Comparison of ENCODE assay signal across 1 cellular context in the genomic region with DNA sequence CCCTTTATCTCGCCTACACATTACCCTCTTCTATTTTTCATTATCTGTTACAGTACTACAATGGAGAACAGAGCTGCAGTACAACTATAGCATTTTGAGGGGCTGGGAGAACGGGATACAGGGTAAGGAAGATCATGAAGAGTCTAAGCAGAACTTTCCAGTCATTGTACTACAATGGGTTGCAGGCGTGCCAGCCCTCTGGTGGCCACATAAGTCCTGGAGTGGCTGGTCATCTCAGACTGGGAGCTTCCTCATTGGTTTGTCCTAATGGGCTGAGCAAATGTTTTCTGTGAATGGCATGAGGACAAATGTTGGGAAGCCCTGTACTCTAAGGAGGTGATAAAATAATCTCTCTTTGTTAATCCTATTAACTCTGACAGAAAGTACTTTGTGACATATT.
TF ChIP-seq lines count a peak whose summit lies in the region.

No MANE protein-coding gene starts in this region.

TF ChIP-seq in GM12878, 131 proteins besides CTCF, POLR2A, EP300 and RAD21 (continued from another document):
- TF ChIP-seq, protein P1, sequence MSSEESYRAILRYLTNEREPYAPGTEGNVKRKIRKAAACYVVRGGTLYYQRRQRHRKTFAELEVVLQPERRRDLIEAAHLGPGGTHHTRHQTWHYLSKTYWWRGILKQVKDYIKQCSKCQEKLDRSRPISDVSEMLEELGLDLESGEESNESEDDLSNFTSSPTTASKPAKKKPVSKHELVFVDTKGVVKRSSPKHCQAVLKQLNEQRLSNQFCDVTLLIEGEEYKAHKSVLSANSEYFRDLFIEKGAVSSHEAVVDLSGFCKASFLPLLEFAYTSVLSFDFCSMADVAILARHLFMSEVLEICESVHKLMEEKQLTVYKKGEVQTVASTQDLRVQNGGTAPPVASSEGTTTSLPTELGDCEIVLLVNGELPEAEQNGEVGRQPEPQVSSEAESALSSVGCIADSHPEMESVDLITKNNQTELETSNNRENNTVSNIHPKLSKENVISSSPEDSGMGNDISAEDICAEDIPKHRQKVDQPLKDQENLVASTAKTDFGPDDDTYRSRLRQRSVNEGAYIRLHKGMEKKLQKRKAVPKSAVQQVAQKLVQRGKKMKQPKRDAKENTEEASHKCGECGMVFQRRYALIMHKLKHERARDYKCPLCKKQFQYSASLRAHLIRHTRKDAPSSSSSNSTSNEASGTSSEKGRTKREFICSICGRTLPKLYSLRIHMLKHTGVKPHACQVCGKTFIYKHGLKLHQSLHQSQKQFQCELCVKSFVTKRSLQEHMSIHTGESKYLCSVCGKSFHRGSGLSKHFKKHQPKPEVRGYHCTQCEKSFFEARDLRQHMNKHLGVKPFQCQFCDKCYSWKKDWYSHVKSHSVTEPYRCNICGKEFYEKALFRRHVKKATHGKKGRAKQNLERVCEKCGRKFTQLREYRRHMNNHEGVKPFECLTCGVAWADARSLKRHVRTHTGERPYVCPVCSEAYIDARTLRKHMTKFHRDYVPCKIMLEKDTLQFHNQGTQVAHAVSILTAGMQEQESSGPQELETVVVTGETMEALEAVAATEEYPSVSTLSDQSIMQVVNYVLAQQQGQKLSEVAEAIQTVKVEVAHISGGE (CRISPR knock-in tag; IDR thresholded peaks at IDR 0.05) = no peak
- TF ChIP-seq POU2F2 (IDR thresholded peaks at IDR 0.05; ENCODE audit: borderline replicate concordance, low read depth, low read length) (no peak), POLR2AphosphoS5 (IDR thresholded peaks at IDR 0.05; ENCODE audit: low read length) (no peak), RELB (IDR thresholded peaks at IDR 0.05; ENCODE audit: low read depth) (no peak)
